In the genomic region with DNA sequence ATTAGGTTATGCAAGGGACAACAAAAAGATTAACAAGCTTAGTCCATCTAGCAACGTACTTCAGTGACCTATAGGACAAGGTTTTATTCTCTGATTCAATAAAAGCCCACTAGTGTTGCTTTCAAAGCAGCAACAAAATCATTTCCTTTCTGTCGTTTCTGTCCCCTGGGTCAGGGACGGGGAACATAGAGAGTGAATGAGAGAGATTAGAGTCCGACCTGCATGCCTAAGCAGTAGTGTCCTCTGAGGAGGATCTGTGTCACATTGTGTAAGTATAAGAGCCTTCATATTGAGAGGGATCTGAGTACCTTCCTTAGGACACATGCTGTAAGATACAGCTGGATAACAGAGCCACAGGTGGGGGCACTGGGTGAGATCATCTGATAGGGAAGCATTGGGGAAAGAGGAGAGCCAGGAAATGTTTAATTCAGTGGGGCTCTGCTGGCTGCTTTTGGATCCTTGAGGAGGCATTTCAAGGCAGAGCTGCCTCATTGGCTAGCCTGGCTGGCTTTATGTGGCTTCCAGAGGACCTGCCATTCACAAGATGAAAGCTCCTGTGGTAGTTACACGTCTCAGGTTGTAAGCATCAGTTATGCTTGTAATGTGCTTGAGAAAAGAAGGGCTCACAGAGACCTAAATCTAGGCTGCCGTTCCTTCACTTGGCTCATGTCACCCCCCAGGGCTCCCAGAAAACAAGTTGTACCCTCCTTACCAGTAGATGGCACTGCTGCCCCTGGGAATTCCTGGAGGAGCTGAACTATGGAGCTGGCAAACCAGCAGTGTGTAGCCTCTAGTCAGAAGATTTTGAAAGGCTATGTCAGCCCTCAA, we compare ENCODE assay signal across 8 cellular contexts. TPM values are rescaled to one million over a fixed set of nuclear protein-coding genes. Genes with fewer than 3 reads are reported as not detected.
DNase-seq lines count a peak whose midpoint lies in the region; FAIRE-seq and TF ChIP-seq lines count a peak whose summit lies in the region.

No MANE protein-coding gene starts in this region.

- no peaks in the 10 kb centered on the region for H3K36me3 ChIP-seq in vagina

- H3K9me3 ChIP-seq in vagina = no peaks in the 10 kb centered on the region

- DNase-seq in GM19239 (ENCODE audit: insufficient read length, low spot score) = peak; percentile 39
- DNase-seq in NCI-H1048 (lab: John Stamatoyannopoulos, UW) = peak; percentile 84
- DNase-seq in SK-N-DZ (ENCODE audit: low spot score) = peak; percentile 88
- peak; percentile 32 to 53 for DNase-seq in erythroblast (lab: John Stamatoyannopoulos, UW)
- DNase-seq in myocyte (ENCODE audit: low read depth) = peak; percentile 92
- no peak for DNase-seq in vagina (ENCODE audit: extremely low spot score in 2 of 2)
- no peak for DNase-seq in central memory CD4-positive, alpha-beta T cell

- no peak overlapping the region for H3K27ac ChIP-seq in C4-2B
- H3K27ac ChIP-seq in vagina = no peak overlapping the region

- intact Hi-C loops in vagina (cut with DNase I) = no loop called here

- FAIRE-seq in GM19239 (lab: Jason Lieb, UNC) = peak; percentile 55

- peak; percentile 94 for TF ChIP-seq CTCF in C4-2B (conservative IDR thresholded peaks at IDR 0.05)
- peak; percentile 34 to 62 (median 49) for TF ChIP-seq CTCF in vagina (IDR thresholded peaks at IDR 0.05)

- no peak overlapping the region for H3K4me3 ChIP-seq in vagina

- no peak for TF ChIP-seq POLR2A in erythroblast (IDR thresholded peaks at IDR 0.05; ENCODE audit: low read length)
- no peak for TF ChIP-seq POLR2A in vagina (IDR thresholded peaks at IDR 0.05)

- peaks cover 28% of the 10 kb centered on the region for H3K4me1 ChIP-seq in vagina

- no peaks in the 10 kb centered on the region for H3K27me3 ChIP-seq in vagina

RNA-seq across cellular contexts. Expression of a gene that starts 2.7 kb away (rescaled TPM):
- 16.5 and 20.4 TPM in 2 replicates for polyA plus RNA-seq in SK-N-DZ (2014; cell fraction: cytosol; rRNA removed)
- polyA plus RNA-seq in SK-N-DZ (2014; cell fraction: nucleus; rRNA removed) = 5.4 and 9.6 TPM in 2 replicates
- total RNA-seq in myocyte (16.7 and 20.7 TPM in 2 replicates), vagina (3.2 TPM)
- 28.6 TPM for polyA plus RNA-seq in myocyte (2012)

Comparison
In these comparisons a context has a peak if more than half of its experiments do, and no peak if none do; other contexts are left out.
1. DNase-seq: peak in GM19239 (single experiment), NCI-H1048 (single experiment), SK-N-DZ (single experiment), erythroblast (2 of 2) and myocyte (single experiment); none in vagina (0 of 2) and central memory CD4-positive, alpha-beta T cell (single experiment).